1 cellular context compared by ENCODE assay signal in the genomic region with DNA sequence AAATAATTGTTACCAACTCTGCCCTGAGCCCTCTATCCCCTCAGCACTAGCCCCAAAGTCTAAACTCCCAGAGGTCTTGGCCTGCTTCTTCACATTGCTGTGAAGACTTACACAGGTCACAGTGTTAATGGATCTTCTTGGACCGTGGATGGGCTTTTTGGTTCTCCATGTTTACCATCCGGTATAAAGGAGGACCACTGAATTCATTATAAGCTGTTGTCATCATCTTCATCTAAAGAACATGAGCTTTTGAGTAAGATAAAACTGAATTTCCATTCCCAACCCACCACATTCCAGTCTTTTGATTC.
TF ChIP-seq lines count a peak whose summit lies in the region.

No MANE protein-coding gene starts in this region.

TF ChIP-seq in SK-N-SH, 30 proteins besides CTCF, POLR2A, EP300 and RAD21 (continued from another document):
- TF ChIP-seq PBX3 (IDR thresholded peaks at IDR 0.05) (no peak), SMC3 (IDR thresholded peaks at IDR 0.05; ENCODE audit: low read depth, low read length) (no peak), EZH2phosphoT487 (IDR thresholded peaks at IDR 0.05; ENCODE audit: borderline replicate concordance, low read depth) (no peak), MEF2A (IDR thresholded peaks at IDR 0.05; ENCODE audit: borderline replicate concordance, low read depth) (no peak), USF1 (IDR thresholded peaks at IDR 0.05; ENCODE audit: borderline replicate concordance, low read depth) (no peak), GATA2 (CRISPR knock-in tag; IDR thresholded peaks at IDR 0.05) (no peak), MXI1 (IDR thresholded peaks at IDR 0.05; ENCODE audit: low read depth, low read length) (no peak), FOSL2 (IDR thresholded peaks at IDR 0.05; ENCODE audit: borderline replicate concordance, low read depth) (no peak)
- TF ChIP-seq, protein P1, sequence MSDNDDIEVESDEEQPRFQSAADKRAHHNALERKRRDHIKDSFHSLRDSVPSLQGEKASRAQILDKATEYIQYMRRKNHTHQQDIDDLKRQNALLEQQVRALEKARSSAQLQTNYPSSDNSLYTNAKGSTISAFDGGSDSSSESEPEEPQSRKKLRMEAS (IDR thresholded peaks at IDR 0.05; ENCODE audit: low read depth): no peak
- TF ChIP-seq, protein P2, sequence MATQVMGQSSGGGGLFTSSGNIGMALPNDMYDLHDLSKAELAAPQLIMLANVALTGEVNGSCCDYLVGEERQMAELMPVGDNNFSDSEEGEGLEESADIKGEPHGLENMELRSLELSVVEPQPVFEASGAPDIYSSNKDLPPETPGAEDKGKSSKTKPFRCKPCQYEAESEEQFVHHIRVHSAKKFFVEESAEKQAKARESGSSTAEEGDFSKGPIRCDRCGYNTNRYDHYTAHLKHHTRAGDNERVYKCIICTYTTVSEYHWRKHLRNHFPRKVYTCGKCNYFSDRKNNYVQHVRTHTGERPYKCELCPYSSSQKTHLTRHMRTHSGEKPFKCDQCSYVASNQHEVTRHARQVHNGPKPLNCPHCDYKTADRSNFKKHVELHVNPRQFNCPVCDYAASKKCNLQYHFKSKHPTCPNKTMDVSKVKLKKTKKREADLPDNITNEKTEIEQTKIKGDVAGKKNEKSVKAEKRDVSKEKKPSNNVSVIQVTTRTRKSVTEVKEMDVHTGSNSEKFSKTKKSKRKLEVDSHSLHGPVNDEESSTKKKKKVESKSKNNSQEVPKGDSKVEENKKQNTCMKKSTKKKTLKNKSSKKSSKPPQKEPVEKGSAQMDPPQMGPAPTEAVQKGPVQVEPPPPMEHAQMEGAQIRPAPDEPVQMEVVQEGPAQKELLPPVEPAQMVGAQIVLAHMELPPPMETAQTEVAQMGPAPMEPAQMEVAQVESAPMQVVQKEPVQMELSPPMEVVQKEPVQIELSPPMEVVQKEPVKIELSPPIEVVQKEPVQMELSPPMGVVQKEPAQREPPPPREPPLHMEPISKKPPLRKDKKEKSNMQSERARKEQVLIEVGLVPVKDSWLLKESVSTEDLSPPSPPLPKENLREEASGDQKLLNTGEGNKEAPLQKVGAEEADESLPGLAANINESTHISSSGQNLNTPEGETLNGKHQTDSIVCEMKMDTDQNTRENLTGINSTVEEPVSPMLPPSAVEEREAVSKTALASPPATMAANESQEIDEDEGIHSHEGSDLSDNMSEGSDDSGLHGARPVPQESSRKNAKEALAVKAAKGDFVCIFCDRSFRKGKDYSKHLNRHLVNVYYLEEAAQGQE (IDR thresholded peaks at IDR 0.05; ENCODE audit: low read depth, low read length): no peak
